8 cellular contexts compared by ENCODE assay signal in the genomic region with DNA sequence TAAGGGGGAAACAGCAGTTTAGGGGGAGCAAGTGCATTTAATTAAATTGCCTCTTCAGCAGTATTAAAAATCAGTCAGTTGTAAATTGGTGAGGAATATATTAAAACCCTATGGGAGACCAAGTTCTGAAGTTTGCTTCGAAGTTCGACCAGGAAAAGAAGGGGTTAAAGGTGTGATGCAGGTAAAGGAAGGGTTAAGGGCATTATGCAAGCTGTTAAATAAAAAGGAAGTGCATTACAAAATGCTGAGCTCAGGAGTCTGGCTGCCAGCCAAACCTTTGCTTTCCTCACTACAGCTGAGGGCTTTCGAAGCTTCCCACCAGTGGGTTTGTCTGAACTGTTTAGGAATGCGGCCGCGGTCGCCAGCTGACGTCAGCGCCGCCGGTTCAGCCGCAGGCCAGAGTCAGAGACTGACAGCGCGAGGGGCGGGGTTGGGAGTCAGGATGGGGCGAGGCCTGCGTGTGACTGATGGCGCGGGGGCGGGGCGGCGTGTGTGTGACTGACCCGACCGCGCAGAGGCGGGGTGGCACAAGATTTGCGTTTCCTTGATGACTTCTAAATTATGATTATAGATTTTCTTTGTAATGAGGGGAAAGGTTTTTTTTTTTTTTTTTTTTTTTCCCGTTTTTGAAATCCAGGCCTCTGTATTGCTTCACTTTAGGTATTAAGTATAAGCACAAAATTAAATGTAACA.
DNase-seq lines count a peak whose midpoint lies in the region; ATAC-seq and TF ChIP-seq lines count a peak whose summit lies in the region.

No MANE protein-coding gene starts in this region.

- peak overlapping the region; percentile 94 for H3K27ac Mint-ChIP-seq in activated naive CD4-positive, alpha-beta T cell treated with anti-CD3 and anti-CD28 coated beads, Interleukin-2, amount 50 U/mL, for 24 hours

- H3K4me1 ChIP-seq in neutrophil (ENCODE audit: control insufficient read depth in 1 of 2, insufficient read depth in 1 of 2, low read depth in 1 of 2, low read length in 1 of 2) = peaks cover 18 to 19% of the 10 kb centered on the region in 2 experiments

- H3K4me1 Mint-ChIP-seq in activated naive CD4-positive, alpha-beta T cell treated with anti-CD3 and anti-CD28 coated beads, Interleukin-2, amount 50 U/mL, for 24 hours = peaks cover 37% of the 10 kb centered on the region

- no peaks in the 10 kb centered on the region for H3K9me3 ChIP-seq in neutrophil

- no peaks in the 10 kb centered on the region for H3K9me3 Mint-ChIP-seq in activated naive CD4-positive, alpha-beta T cell treated with anti-CD3 and anti-CD28 coated beads, Interleukin-2, amount 50 U/mL, for 24 hours

- peak; percentile 88 for DNase-seq in GM10266 (ENCODE audit: extremely low spot score)
- peak; percentile 79 for DNase-seq in NCI-H1105 (lab: John Stamatoyannopoulos, UW)
- DNase-seq in germinal center (ENCODE audit: low spot score) = peak; percentile 91
- DNase-seq in stromal cell of bone marrow (ENCODE audit: low read depth) = peak; percentile 99

- H3K27me3 Mint-ChIP-seq in activated naive CD4-positive, alpha-beta T cell treated with anti-CD3 and anti-CD28 coated beads, Interleukin-2, amount 50 U/mL, for 24 hours = no peaks in the 10 kb centered on the region

- TF ChIP-seq CTCF in GM10266 (IDR thresholded peaks at IDR 0.05; ENCODE audit: control insufficient read depth, insufficient read depth, low read depth, missing control alignments) = no peak
- TF ChIP-seq CTCF in neutrophil (IDR thresholded peaks at IDR 0.05) = peak; percentile 44

- no peaks in the 10 kb centered on the region for H3K27me3 ChIP-seq in neutrophil

- ATAC-seq in HG02759 (IDR thresholded peaks at IDR 0.05; ENCODE audit: unreplicated experiment) (peak; percentile 100), SK-N-SH treated with all-trans-retinoic acid at 6 μM for 48 hours (peak; percentile 96)

- H3K36me3 Mint-ChIP-seq in activated naive CD4-positive, alpha-beta T cell treated with anti-CD3 and anti-CD28 coated beads, Interleukin-2, amount 50 U/mL, for 24 hours = no peaks in the 10 kb centered on the region

- peak overlapping the region; percentile 57 for H3K27ac ChIP-seq in neutrophil

- H3K4me3 Mint-ChIP-seq in activated naive CD4-positive, alpha-beta T cell treated with anti-CD3 and anti-CD28 coated beads, Interleukin-2, amount 50 U/mL, for 24 hours = peak overlapping the region; percentile 67

- no peaks in the 10 kb centered on the region for H3K36me3 ChIP-seq in neutrophil

- H3K4me3 ChIP-seq in neutrophil (ENCODE audit: low read depth in 1 of 2, low read length in 1 of 2) = peak overlapping the region; percentile 40 to 45

TF ChIP-seq in SK-N-SH treated with all-trans-retinoic acid at 6 μM for 48 hours, 23 proteins besides CTCF, POLR2A, EP300 and RAD21 (continues in another document):
- TF ChIP-seq ZFP30 (CRISPR knock-in tag; IDR thresholded peaks at IDR 0.05) (no peak), ZNF8 (CRISPR knock-in tag; IDR thresholded peaks at IDR 0.05) (no peak), SNAI2 (CRISPR knock-in tag; IDR thresholded peaks at IDR 0.05) (no peak), ZFP3 (CRISPR knock-in tag; IDR thresholded peaks at IDR 0.05) (0 out of 2 replicates have a peak, but pooled peaks have one; percentile 59), ARNTL (CRISPR knock-in tag; IDR thresholded peaks at IDR 0.05; ENCODE audit: borderline replicate concordance, low read depth) (no peak), ZNF565 (CRISPR knock-in tag; conservative IDR thresholded peaks at IDR 0.05; ENCODE audit: low read depth) (no peak), ZC3H10 (CRISPR knock-in tag; IDR thresholded peaks at IDR 0.05) (peak; percentile 96), RARB (CRISPR knock-in tag; IDR thresholded peaks at IDR 0.05) (peak; percentile 74; the same call in 1 of the 2 replicates), ZNF70 (CRISPR knock-in tag; IDR thresholded peaks at IDR 0.05) (no peak), ISL1 (CRISPR knock-in tag; IDR thresholded peaks at IDR 0.05) (peak; percentile 84), GLIS3 (CRISPR knock-in tag; IDR thresholded peaks at IDR 0.05) (no peak), TOX (CRISPR knock-in tag; IDR thresholded peaks at IDR 0.05; ENCODE audit: borderline replicate concordance) (peak; percentile 96; the same call in 1 of the 2 replicates), CSDC2 (CRISPR knock-in tag; IDR thresholded peaks at IDR 0.05) (no peak; the same call in 1 of the 2 replicates), ESRRG (CRISPR knock-in tag; IDR thresholded peaks at IDR 0.05) (no peak), BACH2 (CRISPR knock-in tag; IDR thresholded peaks at IDR 0.05; ENCODE audit: borderline replicate concordance) (no peak), TCF4 (CRISPR knock-in tag; IDR thresholded peaks at IDR 0.05; ENCODE audit: borderline replicate concordance) (no peak; the same call in 1 of the 2 replicates), PPARA (CRISPR knock-in tag; IDR thresholded peaks at IDR 0.05; ENCODE audit: borderline replicate concordance) (no peak)
- TF ChIP-seq, protein P1, sequence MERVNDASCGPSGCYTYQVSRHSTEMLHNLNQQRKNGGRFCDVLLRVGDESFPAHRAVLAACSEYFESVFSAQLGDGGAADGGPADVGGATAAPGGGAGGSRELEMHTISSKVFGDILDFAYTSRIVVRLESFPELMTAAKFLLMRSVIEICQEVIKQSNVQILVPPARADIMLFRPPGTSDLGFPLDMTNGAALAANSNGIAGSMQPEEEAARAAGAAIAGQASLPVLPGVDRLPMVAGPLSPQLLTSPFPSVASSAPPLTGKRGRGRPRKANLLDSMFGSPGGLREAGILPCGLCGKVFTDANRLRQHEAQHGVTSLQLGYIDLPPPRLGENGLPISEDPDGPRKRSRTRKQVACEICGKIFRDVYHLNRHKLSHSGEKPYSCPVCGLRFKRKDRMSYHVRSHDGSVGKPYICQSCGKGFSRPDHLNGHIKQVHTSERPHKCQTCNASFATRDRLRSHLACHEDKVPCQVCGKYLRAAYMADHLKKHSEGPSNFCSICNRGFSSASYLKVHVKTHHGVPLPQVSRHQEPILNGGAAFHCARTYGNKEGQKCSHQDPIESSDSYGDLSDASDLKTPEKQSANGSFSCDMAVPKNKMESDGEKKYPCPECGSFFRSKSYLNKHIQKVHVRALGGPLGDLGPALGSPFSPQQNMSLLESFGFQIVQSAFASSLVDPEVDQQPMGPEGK (CRISPR knock-in tag; IDR thresholded peaks at IDR 0.05; ENCODE audit: borderline replicate concordance) = no peak
- TF ChIP-seq, protein P2, sequence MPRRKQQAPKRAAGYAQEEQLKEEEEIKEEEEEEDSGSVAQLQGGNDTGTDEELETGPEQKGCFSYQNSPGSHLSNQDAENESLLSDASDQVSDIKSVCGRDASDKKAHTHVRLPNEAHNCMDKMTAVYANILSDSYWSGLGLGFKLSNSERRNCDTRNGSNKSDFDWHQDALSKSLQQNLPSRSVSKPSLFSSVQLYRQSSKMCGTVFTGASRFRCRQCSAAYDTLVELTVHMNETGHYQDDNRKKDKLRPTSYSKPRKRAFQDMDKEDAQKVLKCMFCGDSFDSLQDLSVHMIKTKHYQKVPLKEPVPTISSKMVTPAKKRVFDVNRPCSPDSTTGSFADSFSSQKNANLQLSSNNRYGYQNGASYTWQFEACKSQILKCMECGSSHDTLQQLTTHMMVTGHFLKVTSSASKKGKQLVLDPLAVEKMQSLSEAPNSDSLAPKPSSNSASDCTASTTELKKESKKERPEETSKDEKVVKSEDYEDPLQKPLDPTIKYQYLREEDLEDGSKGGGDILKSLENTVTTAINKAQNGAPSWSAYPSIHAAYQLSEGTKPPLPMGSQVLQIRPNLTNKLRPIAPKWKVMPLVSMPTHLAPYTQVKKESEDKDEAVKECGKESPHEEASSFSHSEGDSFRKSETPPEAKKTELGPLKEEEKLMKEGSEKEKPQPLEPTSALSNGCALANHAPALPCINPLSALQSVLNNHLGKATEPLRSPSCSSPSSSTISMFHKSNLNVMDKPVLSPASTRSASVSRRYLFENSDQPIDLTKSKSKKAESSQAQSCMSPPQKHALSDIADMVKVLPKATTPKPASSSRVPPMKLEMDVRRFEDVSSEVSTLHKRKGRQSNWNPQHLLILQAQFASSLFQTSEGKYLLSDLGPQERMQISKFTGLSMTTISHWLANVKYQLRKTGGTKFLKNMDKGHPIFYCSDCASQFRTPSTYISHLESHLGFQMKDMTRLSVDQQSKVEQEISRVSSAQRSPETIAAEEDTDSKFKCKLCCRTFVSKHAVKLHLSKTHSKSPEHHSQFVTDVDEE (CRISPR knock-in tag; IDR thresholded peaks at IDR 0.05) = peak; percentile 60; the same call in 1 of the 2 replicates
- TF ChIP-seq, protein P3, sequence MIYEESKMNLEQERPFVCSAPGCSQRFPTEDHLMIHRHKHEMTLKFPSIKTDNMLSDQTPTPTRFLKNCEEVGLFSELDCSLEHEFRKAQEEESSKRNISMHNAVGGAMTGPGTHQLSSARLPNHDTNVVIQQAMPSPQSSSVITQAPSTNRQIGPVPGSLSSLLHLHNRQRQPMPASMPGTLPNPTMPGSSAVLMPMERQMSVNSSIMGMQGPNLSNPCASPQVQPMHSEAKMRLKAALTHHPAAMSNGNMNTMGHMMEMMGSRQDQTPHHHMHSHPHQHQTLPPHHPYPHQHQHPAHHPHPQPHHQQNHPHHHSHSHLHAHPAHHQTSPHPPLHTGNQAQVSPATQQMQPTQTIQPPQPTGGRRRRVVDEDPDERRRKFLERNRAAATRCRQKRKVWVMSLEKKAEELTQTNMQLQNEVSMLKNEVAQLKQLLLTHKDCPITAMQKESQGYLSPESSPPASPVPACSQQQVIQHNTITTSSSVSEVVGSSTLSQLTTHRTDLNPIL (CRISPR knock-in tag; IDR thresholded peaks at IDR 0.05; ENCODE audit: low read depth) = peak; percentile 82
- TF ChIP-seq, protein P4, sequence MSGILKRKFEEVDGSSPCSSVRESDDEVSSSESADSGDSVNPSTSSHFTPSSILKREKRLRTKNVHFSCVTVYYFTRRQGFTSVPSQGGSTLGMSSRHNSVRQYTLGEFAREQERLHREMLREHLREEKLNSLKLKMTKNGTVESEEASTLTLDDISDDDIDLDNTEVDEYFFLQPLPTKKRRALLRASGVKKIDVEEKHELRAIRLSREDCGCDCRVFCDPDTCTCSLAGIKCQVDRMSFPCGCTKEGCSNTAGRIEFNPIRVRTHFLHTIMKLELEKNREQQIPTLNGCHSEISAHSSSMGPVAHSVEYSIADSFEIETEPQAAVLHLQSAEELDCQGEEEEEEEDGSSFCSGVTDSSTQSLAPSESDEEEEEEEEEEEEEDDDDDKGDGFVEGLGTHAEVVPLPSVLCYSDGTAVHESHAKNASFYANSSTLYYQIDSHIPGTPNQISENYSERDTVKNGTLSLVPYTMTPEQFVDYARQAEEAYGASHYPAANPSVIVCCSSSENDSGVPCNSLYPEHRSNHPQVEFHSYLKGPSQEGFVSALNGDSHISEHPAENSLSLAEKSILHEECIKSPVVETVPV (CRISPR knock-in tag; IDR thresholded peaks at IDR 0.05) = no peak

Comparison
In these comparisons a context has a peak if more than half of its experiments do, and no peak if none do; other contexts are left out.
1. Peak in every context shown above with its lines: DNase-seq, ATAC-seq, H3K4me3 ChIP-seq and H3K27ac ChIP-seq.